12 cellular contexts compared by ENCODE assay signal in genomic region chr20:17859002-17859615, GRCh38.
DNase-seq lines count a peak whose midpoint lies in the region; ATAC-seq, FAIRE-seq and TF ChIP-seq lines count a peak whose summit lies in the region.
"Had no signal": no experiment of that assay in that cellular context is flagged by ENCODE, and none has a peak within 500 bp of the region (broad histone marks: within the 10 kb centered on the region; RNA-seq: fewer than 3 reads in every experiment).

No MANE protein-coding gene starts in this region.

- H3K9me3 ChIP-seq in DOHH2 (ENCODE audit: control insufficient read depth, insufficient read depth, low read length) (no peaks in the 10 kb centered on the region), smooth muscle cell (replicated peaks; ENCODE audit: low read depth) (no peaks in the 10 kb centered on the region), kidney (ENCODE audit: control insufficient read depth in 1 of 2, low read length in 2 of 2) (no peaks in the 10 kb centered on the region), suprapubic skin (no peaks in the 10 kb centered on the region)
- H3K9me3 ChIP-seq: Caco-2 had no signal

- H3K9ac ChIP-seq in smooth muscle cell (ENCODE audit: low read depth) (no peak overlapping the region), kidney (ENCODE audit: low read length in 2 of 2) (no peak overlapping the region)

- H3K36me3 Mint-ChIP-seq in immature natural killer cell: no peaks in the 10 kb centered on the region

- no peaks in the 10 kb centered on the region for H4K20me1 ChIP-seq in DOHH2 (ENCODE audit: control insufficient read depth, insufficient read depth, low read depth, low read length)
- H4K20me1 ChIP-seq in smooth muscle cell (ENCODE audit: low read depth): no peaks in the 10 kb centered on the region

- H3K9me2 ChIP-seq in DOHH2 (replicated peaks; ENCODE audit: control insufficient read depth, low read length): no peaks in the 10 kb centered on the region

- peak overlapping the region; percentile 58 to 85 (median 65) for H3K4me3 Mint-ChIP-seq in immature natural killer cell

- no peak overlapping the region for H2AFZ ChIP-seq in smooth muscle cell (ENCODE audit: low read depth)

- intact Hi-C loops in kidney (cut with DNase I): no loop called here

- H3F3A ChIP-seq in DOHH2 (ENCODE audit: control insufficient read depth, insufficient read depth) (no peaks in the 10 kb centered on the region), smooth muscle cell (ENCODE audit: low read depth) (no peaks in the 10 kb centered on the region)

- H3K9me3 Mint-ChIP-seq in immature natural killer cell: no peaks in the 10 kb centered on the region

- WGBS in smooth muscle cell (ENCODE audit: low lambda C conversion rate): 93% methylated on average over 7 of the region's 7 CpGs
- WGBS in suprapubic skin: 76% methylated on average over 3 of the region's 7 CpGs

- TF ChIP-seq POLR2A in suprapubic skin (IDR thresholded peaks at IDR 0.05): no peak

- TF ChIP-seq EP300 in suprapubic skin (IDR thresholded peaks at IDR 0.05): no peak

- H3K27ac ChIP-seq in DOHH2 (ENCODE audit: low read depth, low read length): no peak overlapping the region
- no peak overlapping the region for H3K27ac ChIP-seq in smooth muscle cell (ENCODE audit: low read depth)
- no peak overlapping the region for H3K27ac ChIP-seq in kidney (ENCODE audit: low read depth in 2 of 2, low read length in 2 of 2)
- H3K27ac ChIP-seq in suprapubic skin: no peak overlapping the region
- H3K27ac ChIP-seq: brain microvascular endothelial cell, foreskin keratinocyte had no signal

- H3K4me1 ChIP-seq in DOHH2 (ENCODE audit: control insufficient read depth, low read length) (peaks cover 81% of the 10 kb centered on the region), smooth muscle cell (ENCODE audit: low read depth) (no peaks in the 10 kb centered on the region), kidney (ENCODE audit: control insufficient read depth in 1 of 2, insufficient read depth in 1 of 2, low read depth in 1 of 2, low read length in 2 of 2) (peaks cover 3 to 4% of the 10 kb centered on the region in 2 donors), suprapubic skin (peaks cover 29% of the 10 kb centered on the region)

- H3K4me3 ChIP-seq in DOHH2 (ENCODE audit: low read length): peak overlapping the region; percentile 15; the same call in 1 of the 2 replicates
- no peak overlapping the region for H3K4me3 ChIP-seq in smooth muscle cell
- no peak overlapping the region for H3K4me3 ChIP-seq in kidney (ENCODE audit: low read length in 2 of 2)
- H3K4me3 ChIP-seq in suprapubic skin: no peak overlapping the region

- no peaks in the 10 kb centered on the region for H3K79me2 ChIP-seq in DOHH2 (ENCODE audit: control insufficient read depth, low read length)
- H3K79me2 ChIP-seq in smooth muscle cell (ENCODE audit: low read depth): no peaks in the 10 kb centered on the region

- H3K36me3 ChIP-seq in DOHH2 (ENCODE audit: control insufficient read depth, low read length) (no peaks in the 10 kb centered on the region), smooth muscle cell (ENCODE audit: low read depth) (no peaks in the 10 kb centered on the region), kidney (ENCODE audit: control insufficient read depth in 1 of 2, insufficient read depth in 2 of 2, low read length in 2 of 2) (no peaks in the 10 kb centered on the region), suprapubic skin (no peaks in the 10 kb centered on the region)
- H3K36me3 ChIP-seq: brain microvascular endothelial cell had no signal

- H3K27me3 Mint-ChIP-seq in immature natural killer cell (ENCODE audit: low read depth in 3 of 3): peaks cover 0 to 6% (median 3%) of the 10 kb centered on the region in 3 donors

- H3K27me3 ChIP-seq in DOHH2 (ENCODE audit: control insufficient read depth, low read length) (peaks cover 14% of the 10 kb centered on the region), smooth muscle cell (ENCODE audit: low read depth) (no peaks in the 10 kb centered on the region), suprapubic skin (no peaks in the 10 kb centered on the region)
- H3K27me3 ChIP-seq: brain microvascular endothelial cell had no signal

- TF ChIP-seq CTCF in DOHH2 (IDR thresholded peaks at IDR 0.05; ENCODE audit: low read depth, low read length, poor library complexity, severe bottlenecking) (no peak), smooth muscle cell (IDR thresholded peaks at IDR 0.05; ENCODE audit: borderline replicate concordance, insufficient read depth, poor library complexity, severe bottlenecking) (no peak), kidney (IDR thresholded peaks at IDR 0.05; ENCODE audit: borderline replicate concordance, extremely low read depth, insufficient read depth) (no peak), suprapubic skin (IDR thresholded peaks at IDR 0.05) (no peak)

- DNase-seq in immature natural killer cell: peak; percentile 55 to 60 (median 55)
- DNase-seq in smooth muscle cell (lab: John Stamatoyannopoulos, UW; ENCODE audit: unreplicated experiment): no peak
- DNase-seq in kidney: no peak
- no peak for DNase-seq in suprapubic skin (ENCODE audit: low spot score in 2 of 2)
- no peak for DNase-seq in islet precursor cell
- DNase-seq: brain microvascular endothelial cell, foreskin keratinocyte, Kasumi-1 had no signal

- H3K4me1 Mint-ChIP-seq in immature natural killer cell: peaks cover 45 to 59% of the 10 kb centered on the region in 2 donors

- ATAC-seq in GM19395 (IDR thresholded peaks at IDR 0.05; ENCODE audit: unreplicated experiment): peak; percentile 40
- ATAC-seq in HG03354 (IDR thresholded peaks at IDR 0.05; ENCODE audit: poor library complexity, severe bottlenecking, unreplicated experiment): peak; percentile 47
- ATAC-seq: foreskin keratinocyte had no signal

- H3K27ac Mint-ChIP-seq in immature natural killer cell: peak overlapping the region in 5 of 6 donors; percentile 27 to 79 (median 50)

- peak overlapping the region; percentile 41 for H3K4me2 ChIP-seq in DOHH2 (ENCODE audit: low read length)
- H3K4me2 ChIP-seq in smooth muscle cell: no peak overlapping the region

- no peak for FAIRE-seq in kidney (lab: Jason Lieb, UNC)

Comparison
In these comparisons a context has a peak if more than half of its experiments do, and no peak if none do; other contexts are left out.
1. DNase-seq: peak in immature natural killer cell (3 of 3); none in smooth muscle cell (single experiment), kidney (single experiment), suprapubic skin (0 of 2) and islet precursor cell (single experiment).